ENCODE assay signal across 8 cellular contexts in the genomic region with DNA sequence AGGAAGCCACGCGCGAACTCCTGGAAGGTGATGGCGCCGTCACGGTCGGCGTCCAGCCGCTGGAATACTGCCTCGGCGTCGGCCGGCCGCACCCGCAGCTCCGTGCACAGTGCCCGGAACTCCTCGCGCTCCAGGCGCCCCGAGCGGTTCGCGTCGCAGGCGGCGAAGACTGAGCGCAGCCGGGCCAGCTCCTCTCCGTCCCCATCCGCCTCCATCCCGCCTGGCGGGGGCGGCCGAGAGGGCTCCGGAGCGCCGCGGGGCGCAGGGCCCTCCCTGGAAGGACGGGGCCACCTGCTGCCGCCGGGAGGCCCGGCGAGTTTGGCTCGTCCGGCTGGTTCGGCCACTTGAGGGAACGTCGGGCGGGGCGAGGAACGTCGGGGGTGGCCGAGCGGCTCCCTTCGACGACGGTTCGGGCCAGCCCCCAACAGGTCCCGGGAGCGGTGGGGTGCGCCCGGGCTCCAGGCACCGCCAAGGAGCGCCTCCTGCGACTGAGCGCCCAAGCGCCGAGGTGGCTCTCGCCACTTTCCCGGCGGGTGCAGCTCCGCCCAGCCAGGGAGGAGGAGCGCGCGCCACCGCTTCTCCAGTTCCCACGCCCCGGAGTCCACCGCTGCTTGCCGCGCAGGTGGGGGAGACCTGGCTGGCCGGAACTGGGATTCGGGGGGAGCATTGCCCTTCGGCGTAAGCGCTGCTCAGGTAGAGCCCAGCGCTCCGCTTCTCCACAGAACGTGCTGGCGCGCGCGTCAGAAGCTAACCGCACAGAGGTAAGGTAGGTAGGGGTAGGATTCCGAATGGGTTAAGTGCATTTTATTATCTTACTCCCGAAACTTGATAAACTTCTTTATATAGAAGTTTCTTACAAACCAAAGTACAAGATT. TPM values are rescaled to one million over a fixed set of nuclear protein-coding genes. Genes with fewer than 3 reads are reported as not detected.
A peak's percentile ranks its signal among the peaks of the same experiment; 100 is the strongest.
DNase-seq lines count a peak whose midpoint lies in the region; ATAC-seq and TF ChIP-seq lines count a peak whose summit lies in the region.

A gene (minus strand): TSS at position 490 of the 875 bp plus-strand sequence. CDS start 275 bp downstream, at position 215.

- H3K36me3 Mint-ChIP-seq in mesothelial cell of epicardium: no peaks in the 10 kb centered on the region

- in situ Hi-C loops in mammary epithelial cell (cut with MboI; ENCODE audit: low sequenced_read_pairs in 2 of 2): no loop called here

- H3K4me3 ChIP-seq in BLaER1: peak within 1 kb of the TSS; percentile 65
- H3K4me3 ChIP-seq in mammary epithelial cell (replicated peaks in 1 of 3; ENCODE audit: insufficient read depth in 1 of 3, low read depth in 2 of 3, low read length in 3 of 3): peak within 1 kb of the TSS; percentile 64 to 74 (median 69)
- no peak within 1 kb of the TSS for H3K4me3 ChIP-seq in MM.1S (ENCODE audit: low read length)

- H3K9me3 Mint-ChIP-seq in mesothelial cell of epicardium: peaks cover 4% of the 10 kb centered on the region

- peaks cover 18% of the 10 kb centered on the region for H3K79me2 ChIP-seq in mammary epithelial cell (ENCODE audit: insufficient read depth, low read length)
- no peaks in the 10 kb centered on the region for H3K79me2 ChIP-seq in MM.1S (ENCODE audit: low read length)

- H3K9ac ChIP-seq in BLaER1 (no peak within 1 kb of the TSS), mammary epithelial cell (ENCODE audit: insufficient read depth, low read length) (peak within 1 kb of the TSS; percentile 70), MM.1S (ENCODE audit: low read length) (no peak within 1 kb of the TSS)

- H3K27me3 Mint-ChIP-seq in mesothelial cell of epicardium (ENCODE audit: low read depth): peaks cover 55% of the 10 kb centered on the region

- no peak for ATAC-seq in GM21447 (IDR thresholded peaks at IDR 0.05; ENCODE audit: unreplicated experiment)

- peaks cover 40% of the 10 kb centered on the region for H3K4me1 Mint-ChIP-seq in mesothelial cell of epicardium

- CTCF ChIA-PET in mammary epithelial cell (lab: Charles Lee; ENCODE audit: low non-redundant PET): interaction anchor here (0.6 to 0.7 kb wide), 3 partner anchors 27 to 231 kb away, joined by 3 to 6 read pairs (median 4); no protein-coding TSS in a partner anchor

- H3K4me2 ChIP-seq in BLaER1 (peak within 1 kb of the TSS; percentile 83), mammary epithelial cell (ENCODE audit: insufficient read depth, low read depth, low read length) (peak within 1 kb of the TSS; percentile 96), MM.1S (ENCODE audit: low read depth, low read length) (no peak within 1 kb of the TSS)

- peaks cover 14% of the 10 kb centered on the region for H3K9me3 ChIP-seq in BLaER1
- H3K9me3 ChIP-seq in mammary epithelial cell (replicated peaks; ENCODE audit: insufficient read depth, low read length): no peaks in the 10 kb centered on the region
- no peaks in the 10 kb centered on the region for H3K9me3 ChIP-seq in MM.1S (replicated peaks; ENCODE audit: insufficient read depth, low read length)

- intact Hi-C loops in mammary epithelial cell (cut with micrococcal nuclease): loop anchor here (5.0 kb wide), 1 partner anchor 89 kb away; no protein-coding TSS in a partner anchor

- peak within 1 kb of the TSS; percentile 84 for H3K4me3 Mint-ChIP-seq in mesothelial cell of epicardium

- no TSS peak for BruUV-seq in mammary epithelial cell (replicated peaks; lab: Mats Ljungman, UMichigan)

- H3K27me3 ChIP-seq in BLaER1 (peaks cover 42% of the 10 kb centered on the region), mammary epithelial cell (ENCODE audit: insufficient read depth, low read length) (no peaks in the 10 kb centered on the region), MM.1S (replicated peaks; ENCODE audit: insufficient read depth, low read length) (no peaks in the 10 kb centered on the region)

- no peaks in the 10 kb centered on the region for H3K9me2 ChIP-seq in MM.1S (replicated peaks; ENCODE audit: insufficient read depth, low read length)

- WGBS in mammary epithelial cell (ENCODE audit: low coverage, missing lambda C conversion rate): 4% methylated on average over 34 of the region's 98 CpGs

- H3K27ac ChIP-seq in BLaER1: no peak within 1 kb of the TSS
- H3K27ac ChIP-seq in mammary epithelial cell (ENCODE audit: insufficient read depth, low read depth, low read length): peak within 1 kb of the TSS; percentile 36
- H3K27ac ChIP-seq in MM.1S (ENCODE audit: low read length): no peak within 1 kb of the TSS

- H4K20me1 ChIP-seq in BLaER1 (no peaks in the 10 kb centered on the region), mammary epithelial cell (ENCODE audit: insufficient read depth, low read length) (no peaks in the 10 kb centered on the region), MM.1S (ENCODE audit: insufficient read depth, low read length) (no peaks in the 10 kb centered on the region)

- H2AFZ ChIP-seq in mammary epithelial cell (ENCODE audit: low read depth, low read length): peak within 1 kb of the TSS; percentile 94
- no peak within 1 kb of the TSS for H2AFZ ChIP-seq in MM.1S (ENCODE audit: low read length)

- peak in 1 of 2 donors; percentile 24 for TF ChIP-seq CTCF in mammary epithelial cell (conservative IDR thresholded peaks at IDR 0.05 in 1 of 2, IDR thresholded peaks at IDR 0.05 in 1 of 2; ENCODE audit: extremely low read depth in 1 of 2, insufficient read depth in 1 of 2, low read depth in 1 of 2, low read length in 2 of 2)
- TF ChIP-seq CTCF in mesothelial cell of epicardium (IDR thresholded peaks at IDR 0.05; ENCODE audit: unreplicated experiment): no peak
- TF ChIP-seq CTCF in MM.1S (IDR thresholded peaks at IDR 0.05; ENCODE audit: low read length): no peak

- dilution Hi-C loops in mammary epithelial cell (cut with HindIII; ENCODE audit: low sequenced_read_pairs): no loop called here

- H3K27ac Mint-ChIP-seq in mesothelial cell of epicardium: peak within 1 kb of the TSS; percentile 75

- DNase-seq in NCI-H1105 (lab: John Stamatoyannopoulos, UW) (peak; percentile 58), mammary epithelial cell (peak; percentile 78), mesothelial cell of epicardium (ENCODE audit: low spot score in 2 of 2, unreplicated experiment in 2 of 2) (peak; percentile 31 to 70), MM.1S (no peak), activated gamma-delta T cell (lab: John Stamatoyannopoulos, UW) (no peak), C1 segment of cervical spinal cord (lab: John Stamatoyannopoulos, UW) (no peak)

- 0 out of 2 replicates have a peak, but pooled peaks cover 4% of the 10 kb centered on the region for H3K4me1 ChIP-seq in BLaER1
- peaks cover 32% of the 10 kb centered on the region for H3K4me1 ChIP-seq in mammary epithelial cell (ENCODE audit: insufficient read depth, low read length)
- no peaks in the 10 kb centered on the region for H3K4me1 ChIP-seq in MM.1S (ENCODE audit: low read length)

- no peaks in the 10 kb centered on the region for H3F3A ChIP-seq in MM.1S (ENCODE audit: insufficient read depth, low read length)

- H3K36me3 ChIP-seq in BLaER1 (no peaks in the 10 kb centered on the region), mammary epithelial cell (ENCODE audit: insufficient read depth, low read length) (no peaks in the 10 kb centered on the region), MM.1S (replicated peaks; ENCODE audit: insufficient read depth, low read length) (no peaks in the 10 kb centered on the region)

RNA-seq across cellular contexts. Expression of the gene that starts here (rescaled TPM):
- 1 to 10 TPM; 1.5 to 3.3 TPM for total RNA-seq in mammary epithelial cell
- polyA plus RNA-seq in mammary epithelial cell: 1.1 TPM
- polyA minus RNA-seq in mammary epithelial cell: 0.93 TPM
- 3.7 to 4.1 TPM (median 4.0 TPM) in 3 replicates for total RNA-seq in mesothelial cell of epicardium

Comparison
In these comparisons a context has a peak if more than half of its experiments do, and no peak if none do; other contexts are left out.
1. DNase-seq: peak in NCI-H1105 (single experiment), mammary epithelial cell (single experiment) and mesothelial cell of epicardium (2 of 2); none in MM.1S (single experiment), activated gamma-delta T cell (single experiment) and C1 segment of cervical spinal cord (0 of 14).